ENCODE assay signal across 11 cellular contexts in the genomic region with DNA sequence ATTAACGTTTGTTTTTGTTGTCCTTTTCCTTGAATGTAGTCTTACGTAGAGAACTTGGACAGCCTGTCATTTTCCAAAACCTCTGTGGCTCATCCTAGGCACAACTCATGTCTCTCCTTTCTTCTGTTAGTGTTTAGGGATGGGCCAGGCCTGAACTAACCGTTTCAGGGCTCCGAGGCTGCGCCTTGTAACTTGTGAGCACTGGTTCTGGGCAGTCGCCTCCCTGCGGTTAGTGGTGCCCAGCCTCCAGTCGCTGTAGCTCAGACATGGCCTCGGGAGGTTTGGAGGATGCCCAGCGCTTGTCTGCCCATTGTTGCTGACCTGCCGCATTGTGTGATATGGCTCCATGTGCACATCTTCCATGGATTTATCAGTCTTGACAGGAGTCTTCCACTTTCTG. TPM values are rescaled to one million over a fixed set of nuclear protein-coding genes. Genes with fewer than 3 reads are reported as not detected.
A peak's percentile ranks its signal among the peaks of the same experiment; 100 is the strongest.
DNase-seq lines count a peak whose midpoint lies in the region; ATAC-seq, FAIRE-seq and TF ChIP-seq lines count a peak whose summit lies in the region.
"Had no signal": no experiment of that assay in that cellular context is flagged by ENCODE, and none has a peak within 500 bp of the region (broad histone marks: within the 10 kb centered on the region; RNA-seq: fewer than 3 reads in every experiment).

No MANE protein-coding gene starts in this region.

- no peak overlapping the region for H2BK5ac ChIP-seq in neuronal stem cell (ENCODE audit: low read length)

- peak overlapping the region in 7 of 11 experiments; percentile 27 to 69 (median 57); a peak in 10 of 22 replicates for H3K9ac ChIP-seq in BLaER1 treated with 17β-estradiol and CSF1 and Interleukin-3, amounts not matched to agents 10 nM and 100 nM
- H3K9ac ChIP-seq in neuronal stem cell (ENCODE audit: low read depth, low read length, poor library complexity), result no peak overlapping the region

- no peak overlapping the region for H4K8ac ChIP-seq in neuronal stem cell (ENCODE audit: low read depth, low read length)

- no peak overlapping the region for H2BK120ac ChIP-seq in neuronal stem cell (ENCODE audit: low read depth, low read length)

- no peak overlapping the region for H2AFZ ChIP-seq in neuronal stem cell (ENCODE audit: low read length)

- no peaks in the 10 kb centered on the region for H3K27me3 ChIP-seq in BLaER1 treated with 17β-estradiol and CSF1 and Interleukin-3, amounts not matched to agents 10 nM and 100 nM
- H3K27me3 ChIP-seq in SJCRH30 (no peaks in the 10 kb centered on the region), dorsolateral prefrontal cortex (no peaks in the 10 kb centered on the region), neuronal stem cell (ENCODE audit: control insufficient read depth in 3 of 3, insufficient read depth in 3 of 3, low read depth in 1 of 3, low read length in 3 of 3) (no peaks in the 10 kb centered on the region)
- H3K27me3 ChIP-seq: SJSA1 had no signal

- H3K23ac ChIP-seq in neuronal stem cell (ENCODE audit: low read depth, low read length, poor library complexity), result no peak overlapping the region

- H3K4me2 ChIP-seq in BLaER1 treated with 17β-estradiol and CSF1 and Interleukin-3, amounts not matched to agents 10 nM and 100 nM, result peak overlapping the region; percentile 67 to 99 (median 96)
- H3K4me2 ChIP-seq in neuronal stem cell (ENCODE audit: insufficient read depth, low read length, poor library complexity, severe bottlenecking), result no peak overlapping the region

- ATAC-seq in HG02870 (IDR thresholded peaks at IDR 0.05; ENCODE audit: unreplicated experiment) (no peak), HG02642 (IDR thresholded peaks at IDR 0.05; ENCODE audit: poor library complexity, unreplicated experiment) (no peak)
- ATAC-seq: HCT116 had no signal

- H2AK5ac ChIP-seq in neuronal stem cell (ENCODE audit: low read depth, low read length), result peak overlapping the region; percentile 19

- no peaks in the 10 kb centered on the region for H3K79me1 ChIP-seq in neuronal stem cell (ENCODE audit: low read depth, low read length)

- no peak for FAIRE-seq in GM12891 (lab: Jason Lieb, UNC)

- peak overlapping the region in 3 of 10 experiments; percentile 23 to 50 (median 44); a peak in 3 of 20 replicates for H3K4me3 ChIP-seq in BLaER1 treated with 17β-estradiol and CSF1 and Interleukin-3, amounts not matched to agents 10 nM and 100 nM
- H3K4me3 ChIP-seq in SJCRH30 (no peak overlapping the region), dorsolateral prefrontal cortex (no peak overlapping the region), neuronal stem cell (ENCODE audit: low read length in 2 of 2) (no peak overlapping the region)
- H3K4me3 ChIP-seq: SJSA1, skin epidermis had no signal

- H3K4me1 ChIP-seq in BLaER1 treated with 17β-estradiol and CSF1 and Interleukin-3, amounts not matched to agents 10 nM and 100 nM, result peaks cover 61 to 95% (median 84%) of the 10 kb centered on the region in 10 experiments
- H3K4me1 ChIP-seq in SJCRH30 (peaks cover 17% of the 10 kb centered on the region), neuronal stem cell (ENCODE audit: control insufficient read depth in 2 of 2, insufficient read depth in 1 of 2, low read depth in 1 of 2, low read length in 2 of 2) (peaks cover 7 to 14% of the 10 kb centered on the region in 2 donors)

- no peak overlapping the region for H3K14ac ChIP-seq in neuronal stem cell (ENCODE audit: low read length)

- H3K18ac ChIP-seq in neuronal stem cell (ENCODE audit: low read length), result no peak overlapping the region

- DNase-seq in SJCRH30 (no peak), dorsolateral prefrontal cortex (no peak), neuronal stem cell (ENCODE audit: low spot score) (no peak), GOT3 (lab: John Stamatoyannopoulos, UW) (no peak), GM12891 (ENCODE audit: insufficient read length, low spot score) (no peak)

- H4K20me1 ChIP-seq in BLaER1 treated with 17β-estradiol and CSF1 and Interleukin-3, amounts not matched to agents 10 nM and 100 nM, result peaks cover 20 to 100% (median 78%) of the 10 kb centered on the region in 11 experiments; a peak in 21 of 22 replicates

- H2BK15ac ChIP-seq in neuronal stem cell (ENCODE audit: low read length), result no peak overlapping the region

- H3K9me3 ChIP-seq in BLaER1 treated with 17β-estradiol and CSF1 and Interleukin-3, amounts not matched to agents 10 nM and 100 nM (replicated peaks in 1 of 11), result no peaks in the 10 kb centered on the region
- H3K9me3 ChIP-seq in SJCRH30 (replicated peaks) (no peaks in the 10 kb centered on the region), neuronal stem cell (replicated peaks in 1 of 2; ENCODE audit: control insufficient read depth in 2 of 2, insufficient read depth in 1 of 2, low read depth in 1 of 2, low read length in 2 of 2) (no peaks in the 10 kb centered on the region)
- H3K9me3 ChIP-seq: SJSA1 had no signal

- no peak for TF ChIP-seq POLR2A in GM12891 (IDR thresholded peaks at IDR 0.05; ENCODE audit: low read depth, low read length)

- TF ChIP-seq CTCF in dorsolateral prefrontal cortex (IDR thresholded peaks at IDR 0.05 in 54 of 56, conservative IDR thresholded peaks at IDR 0.05 in 2 of 56; ENCODE audit: low read depth in 1 of 56, partially characterized antibody in 56 of 56), result no peak

- intact Hi-C loops in dorsolateral prefrontal cortex (cut with DNase I), result no loop called here

- peak overlapping the region in 8 of 11 experiments; percentile 22 to 49 (median 32); a peak in 13 of 22 replicates for H3K27ac ChIP-seq in BLaER1 treated with 17β-estradiol and CSF1 and Interleukin-3, amounts not matched to agents 10 nM and 100 nM
- H3K27ac ChIP-seq in SJCRH30, result peak overlapping the region; percentile 34; the same call in 1 of the 2 replicates
- H3K27ac ChIP-seq in dorsolateral prefrontal cortex, result peak overlapping the region in 44 of 59 donors; percentile 16 to 85 (median 62)
- no peak overlapping the region for H3K27ac ChIP-seq in neuronal stem cell (replicated peaks; ENCODE audit: low read length)
- H3K27ac ChIP-seq: SJSA1 had no signal

- peaks cover 0 to 79% (median 22%) of the 10 kb centered on the region in 11 experiments; a peak in 15 of 22 replicates for H3K36me3 ChIP-seq in BLaER1 treated with 17β-estradiol and CSF1 and Interleukin-3, amounts not matched to agents 10 nM and 100 nM
- no peaks in the 10 kb centered on the region for H3K36me3 ChIP-seq in SJCRH30
- H3K36me3 ChIP-seq in neuronal stem cell (replicated peaks in 1 of 2; ENCODE audit: control insufficient read depth in 2 of 2, insufficient read depth in 2 of 2, low read length in 2 of 2), result no peaks in the 10 kb centered on the region
- H3K36me3 ChIP-seq: SJSA1 had no signal

- no peak overlapping the region for H2BK12ac ChIP-seq in neuronal stem cell (ENCODE audit: low read length)

- H4K91ac ChIP-seq in neuronal stem cell (ENCODE audit: low read depth, low read length, poor library complexity), result no peak overlapping the region

- no peak overlapping the region for H3K4ac ChIP-seq in neuronal stem cell (ENCODE audit: low read length)

- WGBS in neuronal stem cell (ENCODE audit: extremely low coverage in 2 of 2, insufficient read length in 2 of 2, insufficient replicate concordance in 1 of 2), 2 donors, result no CpG with 5 or more reads among the region's 11 CpGs

TF ChIP-seq in GM12891, 5 proteins besides CTCF, POLR2A, EP300 and RAD21:
- TF ChIP-seq PAX5 (IDR thresholded peaks at IDR 0.05; ENCODE audit: insufficient read depth, low read length, severe bottlenecking) (no peak), SPI1 (IDR thresholded peaks at IDR 0.05; ENCODE audit: low read depth, low read length) (no peak), POLR2AphosphoS5 (IDR thresholded peaks at IDR 0.05; ENCODE audit: low read depth, low read length) (no peak), TAF1 (IDR thresholded peaks at IDR 0.05; ENCODE audit: low read depth, low read length) (no peak), POU2F2 (IDR thresholded peaks at IDR 0.05; ENCODE audit: low read depth, low read length) (no peak)

RNA-seq across cellular contexts. Expression of a gene that starts 32.8 kb away (rescaled TPM):
- 55.0 and 61.3 TPM in 2 replicates for total RNA-seq in SJCRH30 (2014; rRNA removed; shearing (Covaris generic))
- total RNA-seq in dorsolateral prefrontal cortex, result 10 to 100 TPM in 40 of 120 experiments, 1 to 10 TPM in 80; 3.8 to 16.5 (median 8.7) TPM
- polyA plus RNA-seq in neuronal stem cell (2013, experiment 1 of 2), result 10.3 TPM
- polyA plus RNA-seq in neuronal stem cell (2013, experiment 2 of 2), result 10.2 TPM
- polyA plus RNA-seq in GM12891 (2012; ENCODE audit: low read depth, missing spikeins), result 50.3 TPM
